11 cellular contexts compared by ENCODE assay signal in genomic region chr14:76133103-76133502, GRCh38. TPM values are rescaled to one million over a fixed set of nuclear protein-coding genes. Genes with fewer than 3 reads are reported as not detected.
DNase-seq lines count a peak whose midpoint lies in the region; ATAC-seq and TF ChIP-seq lines count a peak whose summit lies in the region.
"Had no signal": no experiment of that assay in that cellular context is flagged by ENCODE, and none has a peak within 500 bp of the region (broad histone marks: within the 10 kb centered on the region; RNA-seq: fewer than 3 reads in every experiment).

No MANE protein-coding gene starts in this region.

- intact Hi-C loops in right cardiac atrium (cut with DNase I) = no loop called here

- H3K27ac ChIP-seq in cardiac muscle cell (no peak overlapping the region), right cardiac atrium (ENCODE audit: low read length) (no peak overlapping the region), SJCRH30 (no peak overlapping the region), foreskin keratinocyte (no peak overlapping the region)
- H3K27ac ChIP-seq: BLaER1 treated with 17β-estradiol and CSF1 and Interleukin-3, amounts not matched to agents 10 nM and 100 nM; tibial nerve had no signal

- TF ChIP-seq CTCF in cardiac muscle cell (IDR thresholded peaks at IDR 0.05; ENCODE audit: low read depth, low read length) (no peak), foreskin keratinocyte (conservative IDR thresholded peaks at IDR 0.05) (no peak)

- no peaks in the 10 kb centered on the region for H3K9me3 ChIP-seq in cardiac muscle cell (ENCODE audit: low read depth)
- H3K9me3 ChIP-seq in right cardiac atrium (ENCODE audit: control insufficient read depth, low read length) = no peaks in the 10 kb centered on the region
- no peaks in the 10 kb centered on the region for H3K9me3 ChIP-seq in SJCRH30 (replicated peaks)
- H3K9me3 ChIP-seq: BLaER1 treated with 17β-estradiol and CSF1 and Interleukin-3, amounts not matched to agents 10 nM and 100 nM; tibial nerve had no signal

- WGBS in right cardiac atrium = 9% methylated on average over 4 of the region's 4 CpGs

- H3K27me3 ChIP-seq in cardiac muscle cell (peaks cover 22% of the 10 kb centered on the region), right cardiac atrium (ENCODE audit: control insufficient read depth, insufficient read depth) (no peaks in the 10 kb centered on the region), SJCRH30 (no peaks in the 10 kb centered on the region), foreskin keratinocyte (peaks cover 69% of the 10 kb centered on the region)
- H3K27me3 ChIP-seq: BLaER1 treated with 17β-estradiol and CSF1 and Interleukin-3, amounts not matched to agents 10 nM and 100 nM had no signal

- peak; percentile 54 to 70 for DNase-seq in cardiac muscle cell (ENCODE audit: low read depth in 1 of 2, low spot score in 1 of 2)
- DNase-seq in right cardiac atrium = no peak
- peak; percentile 21 to 58 for DNase-seq in SJCRH30
- DNase-seq in foreskin keratinocyte = peak; percentile 2 to 26
- no peak for DNase-seq in GOT3 (lab: John Stamatoyannopoulos, UW)
- no peak for DNase-seq in activated CD8-positive, alpha-beta memory T cell treated with anti-CD3 and anti-CD28 coated beads, Interleukin-2, amount 50 U/mL, for 4 hours

- H3K4me1 ChIP-seq in cardiac muscle cell (ENCODE audit: low read depth) = no peaks in the 10 kb centered on the region
- no peaks in the 10 kb centered on the region for H3K4me1 ChIP-seq in right cardiac atrium (ENCODE audit: control insufficient read depth, insufficient read depth, low read length)
- no peaks in the 10 kb centered on the region for H3K4me1 ChIP-seq in SJCRH30
- H3K4me1 ChIP-seq in foreskin keratinocyte = no peaks in the 10 kb centered on the region
- H3K4me1 ChIP-seq: BLaER1 treated with 17β-estradiol and CSF1 and Interleukin-3, amounts not matched to agents 10 nM and 100 nM had no signal

- no peaks in the 10 kb centered on the region for H3K36me3 ChIP-seq in cardiac muscle cell
- H3K36me3 ChIP-seq in SJCRH30 = no peaks in the 10 kb centered on the region
- H3K36me3 ChIP-seq: BLaER1 treated with 17β-estradiol and CSF1 and Interleukin-3, amounts not matched to agents 10 nM and 100 nM; tibial nerve had no signal

- ATAC-seq in right cardiac atrium (no peak), foreskin keratinocyte (peak; percentile 19), GM19397 (IDR thresholded peaks at IDR 0.05; ENCODE audit: unreplicated experiment) (no peak), GM21717 (IDR thresholded peaks at IDR 0.05; ENCODE audit: unreplicated experiment) (no peak)
- ATAC-seq: activated T-helper 17 cell treated with anti-CD3 and anti-CD28 coated beads, Interleukin-2, amount 50 U/mL, for 72 hours had no signal

- H3K4me3 ChIP-seq in cardiac muscle cell = no peak overlapping the region
- H3K4me3 ChIP-seq in right cardiac atrium (ENCODE audit: low read length) = no peak overlapping the region
- no peak overlapping the region for H3K4me3 ChIP-seq in SJCRH30
- H3K4me3 ChIP-seq: BLaER1 treated with 17β-estradiol and CSF1 and Interleukin-3, amounts not matched to agents 10 nM and 100 nM; tibial nerve had no signal

RNA-seq across cellular contexts. Expression of gene GPATCH2L, which starts 18.6 kb away (rescaled TPM):
- total RNA-seq in cardiac muscle cell (49.6 and 91.4 TPM in 2 replicates), right cardiac atrium (10 to 100 TPM; 32.7 to 81.4 (median 35.0) TPM), foreskin keratinocyte (28.5 and 30.4 TPM in 2 replicates)
- polyA plus RNA-seq in cardiac muscle cell (18.2 and 28.1 TPM in 2 replicates), right cardiac atrium (9.7 TPM), foreskin keratinocyte (4.4 and 6.1 TPM in 2 replicates)
- total RNA-seq in SJCRH30 (2014; rRNA removed; shearing (Covaris generic)) = 36.6 and 49.4 TPM in 2 replicates

Comparison
In these comparisons a context has a peak if more than half of its experiments do, and no peak if none do; other contexts are left out.
1. DNase-seq: peak in cardiac muscle cell (2 of 2), SJCRH30 (2 of 2) and foreskin keratinocyte (2 of 2); none in right cardiac atrium (0 of 3), GOT3 (single experiment) and activated CD8-positive, alpha-beta memory T cell treated with anti-CD3 and anti-CD28 coated beads, Interleukin-2, amount 50 U/mL, for 4 hours (single experiment).